8 cellular contexts compared by ENCODE assay signal in the genomic region with DNA sequence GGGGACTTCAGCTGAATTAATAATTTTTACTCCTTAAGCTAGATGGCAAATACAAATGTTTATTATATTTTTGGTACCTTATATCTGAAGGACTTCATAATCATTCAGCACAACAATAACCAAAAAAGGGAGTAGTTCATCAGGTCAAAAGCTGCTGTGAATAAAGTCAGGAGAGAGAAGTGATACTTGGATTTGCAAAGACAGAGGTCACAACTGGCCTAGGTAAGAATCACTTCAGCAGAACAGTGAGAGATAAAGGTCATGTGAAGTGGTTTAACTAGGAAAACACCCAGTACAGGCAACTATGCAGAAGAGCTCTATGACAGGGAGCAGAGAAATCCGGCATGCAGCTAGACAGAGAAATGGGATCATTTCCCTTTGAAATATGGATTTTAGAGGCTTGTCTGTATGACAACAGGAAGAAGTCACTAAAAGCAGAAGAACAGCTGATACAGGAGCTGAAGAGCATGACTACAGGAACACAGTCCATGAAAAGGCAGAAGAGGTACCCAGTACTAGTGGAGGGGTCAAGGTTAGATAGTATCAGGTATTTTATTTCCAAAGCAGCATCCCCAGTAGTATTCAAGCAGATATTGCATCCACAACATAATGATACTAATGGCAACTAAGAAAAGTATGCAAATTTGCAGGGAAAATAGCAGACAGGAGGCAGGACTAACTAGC. TPM values are rescaled to one million over a fixed set of nuclear protein-coding genes. Genes with fewer than 3 reads are reported as not detected.
DNase-seq lines count a peak whose midpoint lies in the region; ATAC-seq and TF ChIP-seq lines count a peak whose summit lies in the region.

No MANE protein-coding gene starts in this region.

- H3K9me3 ChIP-seq in Peyer's patch, result no peaks in the 10 kb centered on the region

- H3K4me1 ChIP-seq in Peyer's patch, result peaks cover 0 to 10% (median 9%) of the 10 kb centered on the region in 4 donors

- H3K27ac Mint-ChIP-seq in chondrocyte (ENCODE audit: unreplicated experiment), result peak overlapping the region; percentile 33

- peak overlapping the region in 1 of 4 donors; percentile 55 for H3K27ac ChIP-seq in Peyer's patch

- DNase-seq in GM12865 (ENCODE audit: low read depth), result peak; percentile 69
- DNase-seq in chondrocyte (ENCODE audit: low spot score), result no peak
- DNase-seq in medulla oblongata (ENCODE audit: extremely low spot score), result no peak
- no peak for DNase-seq in T1000 (lab: John Stamatoyannopoulos, UW)
- DNase-seq in Peyer's patch, result no peak
- DNase-seq in HuH-7.5 (ENCODE audit: low spot score), result no peak

- ATAC-seq in GM21367 (IDR thresholded peaks at IDR 0.05; ENCODE audit: unreplicated experiment) (peak; percentile 64), HG03175 (IDR thresholded peaks at IDR 0.05; ENCODE audit: unreplicated experiment) (peak; percentile 41)

- no peaks in the 10 kb centered on the region for H3K27me3 ChIP-seq in Peyer's patch

- peaks cover 42% of the 10 kb centered on the region for H3K4me1 Mint-ChIP-seq in chondrocyte (ENCODE audit: low read depth)

- no peak for TF ChIP-seq POLR2A in Peyer's patch (IDR thresholded peaks at IDR 0.05)

- H3K36me3 ChIP-seq in Peyer's patch, result no peaks in the 10 kb centered on the region

- peaks cover 10% of the 10 kb centered on the region for H3K9me3 Mint-ChIP-seq in chondrocyte (ENCODE audit: low read depth)

- H3K36me3 Mint-ChIP-seq in chondrocyte (ENCODE audit: low read depth), result peaks cover 15% of the 10 kb centered on the region

- peak overlapping the region; percentile 46 for H3K4me3 ChIP-seq in GM12865 (ENCODE audit: low read depth, low read length)
- no peak overlapping the region for H3K4me3 ChIP-seq in Peyer's patch

- H3K27me3 Mint-ChIP-seq in chondrocyte (ENCODE audit: low read depth), result no peaks in the 10 kb centered on the region

- no peak for TF ChIP-seq CTCF in GM12865 (IDR thresholded peaks at IDR 0.05; ENCODE audit: insufficient read depth, low read depth, low read length, missing control alignments)
- no peak for TF ChIP-seq CTCF in chondrocyte (IDR thresholded peaks at IDR 0.05)
- TF ChIP-seq CTCF in Peyer's patch (IDR thresholded peaks at IDR 0.05), result no peak

- H3K4me3 Mint-ChIP-seq in chondrocyte (ENCODE audit: unreplicated experiment), result no peak overlapping the region

RNA-seq across cellular contexts. Expression of gene ZMAT3, which starts 25.7 kb away (rescaled TPM):
- 80.6 to 108 TPM (median 80.7 TPM) in 3 replicates for total RNA-seq in chondrocyte
- total RNA-seq in Peyer's patch, result 10 to 100 TPM in 2 of 4 donors, 1 to 10 TPM in 2; 8.3 to 11.7 (median 10.0) TPM
